1 cellular context compared by ENCODE assay signal in genomic region chr16:67892375-67892774, GRCh38.
TF ChIP-seq lines count a peak whose summit lies in the region.

No MANE protein-coding gene starts in this region.

TF ChIP-seq in HepG2, 621 proteins besides CTCF, POLR2A, EP300 and RAD21:
- TF ChIP-seq MBD4 (IDR thresholded peaks at IDR 0.05; ENCODE audit: borderline replicate concordance, low read length) = no peak
- TF ChIP-seq GATAD1 (CRISPR knock-in tag; IDR thresholded peaks at IDR 0.05) = no peak
- TF ChIP-seq, protein P1, sequence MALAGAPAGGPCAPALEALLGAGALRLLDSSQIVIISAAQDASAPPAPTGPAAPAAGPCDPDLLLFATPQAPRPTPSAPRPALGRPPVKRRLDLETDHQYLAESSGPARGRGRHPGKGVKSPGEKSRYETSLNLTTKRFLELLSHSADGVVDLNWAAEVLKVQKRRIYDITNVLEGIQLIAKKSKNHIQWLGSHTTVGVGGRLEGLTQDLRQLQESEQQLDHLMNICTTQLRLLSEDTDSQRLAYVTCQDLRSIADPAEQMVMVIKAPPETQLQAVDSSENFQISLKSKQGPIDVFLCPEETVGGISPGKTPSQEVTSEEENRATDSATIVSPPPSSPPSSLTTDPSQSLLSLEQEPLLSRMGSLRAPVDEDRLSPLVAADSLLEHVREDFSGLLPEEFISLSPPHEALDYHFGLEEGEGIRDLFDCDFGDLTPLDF (CRISPR knock-in tag; IDR thresholded peaks at IDR 0.05) = no peak
- no peak for TF ChIP-seq ZNF704 (CRISPR knock-in tag; IDR thresholded peaks at IDR 0.05; ENCODE audit: borderline replicate concordance)
- TF ChIP-seq SP140L (CRISPR knock-in tag; IDR thresholded peaks at IDR 0.05; ENCODE audit: borderline replicate concordance) = 0 out of 2 replicates have a peak, but pooled peaks have one; percentile 44
- no peak for TF ChIP-seq ZBTB40 (IDR thresholded peaks at IDR 0.05)
- no peak; the same call in 1 of the 2 replicates for TF ChIP-seq ZBTB40 (CRISPR knock-in tag; IDR thresholded peaks at IDR 0.05)
- no peak for TF ChIP-seq ZNF383 (CRISPR knock-in tag; IDR thresholded peaks at IDR 0.05; ENCODE audit: borderline replicate concordance)
- TF ChIP-seq KLF16 (CRISPR knock-in tag; IDR thresholded peaks at IDR 0.05) = 0 out of 4 replicates have a peak, but pooled peaks of 1 of the 2 experiments have one; percentile 4
